1 cellular context compared by ENCODE assay signal in the genomic region with DNA sequence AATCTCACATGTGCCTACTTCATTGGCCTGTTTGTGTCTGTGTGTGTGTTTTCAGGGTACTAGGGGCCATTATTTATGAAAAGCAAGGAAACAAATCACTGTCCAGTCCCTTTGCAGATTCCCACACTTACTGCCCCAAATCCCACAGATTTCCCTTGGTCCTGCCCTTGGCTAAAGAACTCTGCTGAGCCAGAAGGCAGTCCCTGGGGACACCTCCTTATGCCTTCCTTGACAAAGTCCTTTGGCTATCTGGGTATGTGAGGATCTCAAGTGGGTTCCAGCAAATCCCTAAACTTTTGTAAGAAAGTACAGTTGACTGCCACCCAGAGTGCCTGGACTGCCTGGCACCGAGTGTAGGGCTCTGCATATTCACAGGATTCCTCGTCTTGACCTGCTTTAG.
TF ChIP-seq lines count a peak whose summit lies in the region.

No MANE protein-coding gene starts in this region.

TF ChIP-seq in SK-N-SH treated with all-trans-retinoic acid at 6 μM for 48 hours, 23 proteins besides CTCF, POLR2A, EP300 and RAD21 (continued from another document):
- TF ChIP-seq, protein P1, sequence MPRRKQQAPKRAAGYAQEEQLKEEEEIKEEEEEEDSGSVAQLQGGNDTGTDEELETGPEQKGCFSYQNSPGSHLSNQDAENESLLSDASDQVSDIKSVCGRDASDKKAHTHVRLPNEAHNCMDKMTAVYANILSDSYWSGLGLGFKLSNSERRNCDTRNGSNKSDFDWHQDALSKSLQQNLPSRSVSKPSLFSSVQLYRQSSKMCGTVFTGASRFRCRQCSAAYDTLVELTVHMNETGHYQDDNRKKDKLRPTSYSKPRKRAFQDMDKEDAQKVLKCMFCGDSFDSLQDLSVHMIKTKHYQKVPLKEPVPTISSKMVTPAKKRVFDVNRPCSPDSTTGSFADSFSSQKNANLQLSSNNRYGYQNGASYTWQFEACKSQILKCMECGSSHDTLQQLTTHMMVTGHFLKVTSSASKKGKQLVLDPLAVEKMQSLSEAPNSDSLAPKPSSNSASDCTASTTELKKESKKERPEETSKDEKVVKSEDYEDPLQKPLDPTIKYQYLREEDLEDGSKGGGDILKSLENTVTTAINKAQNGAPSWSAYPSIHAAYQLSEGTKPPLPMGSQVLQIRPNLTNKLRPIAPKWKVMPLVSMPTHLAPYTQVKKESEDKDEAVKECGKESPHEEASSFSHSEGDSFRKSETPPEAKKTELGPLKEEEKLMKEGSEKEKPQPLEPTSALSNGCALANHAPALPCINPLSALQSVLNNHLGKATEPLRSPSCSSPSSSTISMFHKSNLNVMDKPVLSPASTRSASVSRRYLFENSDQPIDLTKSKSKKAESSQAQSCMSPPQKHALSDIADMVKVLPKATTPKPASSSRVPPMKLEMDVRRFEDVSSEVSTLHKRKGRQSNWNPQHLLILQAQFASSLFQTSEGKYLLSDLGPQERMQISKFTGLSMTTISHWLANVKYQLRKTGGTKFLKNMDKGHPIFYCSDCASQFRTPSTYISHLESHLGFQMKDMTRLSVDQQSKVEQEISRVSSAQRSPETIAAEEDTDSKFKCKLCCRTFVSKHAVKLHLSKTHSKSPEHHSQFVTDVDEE (CRISPR knock-in tag; IDR thresholded peaks at IDR 0.05), result no peak
TF ChIP-seq in SK-N-SH treated with all-trans-retinoic acid at 6 μM for 48 hours: peak in this region for 0.
